In genomic region chr2:3519255-3520190, GRCh38 we compare ENCODE assay signal across 1 cellular context.
TF ChIP-seq lines count a peak whose summit lies in the region.

ADI1 (minus strand) TSS chr2:3519531; CDS start chr2:3519487, 44 bp downstream.

TF ChIP-seq in HEK293, 187 proteins besides CTCF, POLR2A, EP300 and RAD21 (continued from another document):
- TF ChIP-seq ZNF639 (tag by site-specific recombination; IDR thresholded peaks at IDR 0.05) (no peak), ZFHX2 (tag by site-specific recombination; conservative IDR thresholded peaks at IDR 0.05) (no peak), ZBTB21 (tag by site-specific recombination; IDR thresholded peaks at IDR 0.05) (no peak), ZNF174 (tag by site-specific recombination; IDR thresholded peaks at IDR 0.05) (no peak), REST (tag by site-specific recombination; IDR thresholded peaks at IDR 0.05) (no peak), ZNF280C (tag by site-specific recombination; IDR thresholded peaks at IDR 0.05) (no peak), ZBTB6 (tag by site-specific recombination; IDR thresholded peaks at IDR 0.05) (no peak)
